11 cellular contexts compared by ENCODE assay signal in genomic region chr3:11434017-11434526, GRCh38.
DNase-seq lines count a peak whose midpoint lies in the region; ATAC-seq and TF ChIP-seq lines count a peak whose summit lies in the region.
"Had no signal": no experiment of that assay in that cellular context is flagged by ENCODE, and none has a peak within 500 bp of the region (broad histone marks: within the 10 kb centered on the region; RNA-seq: fewer than 3 reads in every experiment).

No MANE protein-coding gene starts in this region.

- no peaks in the 10 kb centered on the region for H3K9me3 Mint-ChIP-seq in MCF 10A (ENCODE audit: unreplicated experiment)

- DNase-seq in breast epithelium (ENCODE audit: low spot score in 2 of 2): peak in 1 of 2 donors; percentile 30
- no peak for DNase-seq in MCF 10A (ENCODE audit: unreplicated experiment)
- peak; percentile 28 to 78 for DNase-seq in fibroblast of lung (ENCODE audit: low read depth in 2 of 2)
- peak; percentile 62 for DNase-seq in myocyte (ENCODE audit: low read depth)
- peak; percentile 75 to 82 for DNase-seq in uterus
- DNase-seq in NCI-H2081 (lab: John Stamatoyannopoulos, UW): no peak
- no peak for DNase-seq in T-helper 17 cell
- DNase-seq: ACHN, cortex of kidney had no signal

- no peak overlapping the region for H3K4me3 Mint-ChIP-seq in MCF 10A (ENCODE audit: unreplicated experiment)
- no peak overlapping the region for H3K4me3 Mint-ChIP-seq in T-helper 17 cell

- H3K79me2 ChIP-seq in fibroblast of lung (ENCODE audit: control insufficient read depth, insufficient read depth, low read length): no peaks in the 10 kb centered on the region

- H3K36me3 ChIP-seq in breast epithelium: no peaks in the 10 kb centered on the region
- no peaks in the 10 kb centered on the region for H3K36me3 ChIP-seq in fibroblast of lung (ENCODE audit: control insufficient read depth, insufficient read depth, low read length)
- H3K36me3 ChIP-seq in uterus: no peaks in the 10 kb centered on the region
- H3K36me3 ChIP-seq: prostate gland had no signal

- no peaks in the 10 kb centered on the region for H4K20me1 ChIP-seq in fibroblast of lung (ENCODE audit: control insufficient read depth, extremely low read depth, insufficient read depth, low read length)

- peak overlapping the region; percentile 4 for H3K9ac ChIP-seq in fibroblast of lung (ENCODE audit: insufficient read depth, low read length)

- H3K9me3 ChIP-seq in breast epithelium (no peaks in the 10 kb centered on the region), fibroblast of lung (ENCODE audit: control insufficient read depth, insufficient read depth, low read depth, low read length) (no peaks in the 10 kb centered on the region), uterus (no peaks in the 10 kb centered on the region), T-helper 17 cell (ENCODE audit: control insufficient read depth, low read length, poor library complexity, severe bottlenecking) (no peaks in the 10 kb centered on the region)
- H3K9me3 ChIP-seq: prostate gland had no signal

- no TSS peak for BruUV-seq in MCF 10A (replicated peaks; lab: Mats Ljungman, UMichigan)

- POLR2A ChIA-PET in MCF 10A (lab: Yijun Ruan, JAX): interaction anchor here (0.6 to 1.4 kb wide), 3 partner anchors 8 to 285 kb away, joined by 3 read pairs; no protein-coding TSS in a partner anchor

- intact Hi-C loops in breast epithelium (cut with DNase I; ENCODE audit: low total_unique reads): no loop called here
- intact Hi-C loops in MCF 10A (cut with micrococcal nuclease): no loop called here
- intact Hi-C loops in uterus (cut with DNase I; ENCODE audit: low total_unique reads): no loop called here

- H3K27ac Mint-ChIP-seq in MCF 10A (ENCODE audit: low read depth, unreplicated experiment): no peak overlapping the region
- H3K27ac Mint-ChIP-seq in T-helper 17 cell: no peak overlapping the region

- no peaks in the 10 kb centered on the region for H3K27me3 ChIP-seq in breast epithelium
- H3K27me3 ChIP-seq in fibroblast of lung (ENCODE audit: control insufficient read depth, insufficient read depth, low read length): no peaks in the 10 kb centered on the region
- H3K27me3 ChIP-seq in uterus: no peaks in the 10 kb centered on the region

- TF ChIP-seq CTCF in breast epithelium (IDR thresholded peaks at IDR 0.05) (no peak), MCF 10A (IDR thresholded peaks at IDR 0.05; ENCODE audit: unreplicated experiment) (no peak), fibroblast of lung (conservative IDR thresholded peaks at IDR 0.05 in 1 of 2, IDR thresholded peaks at IDR 0.05 in 1 of 2; ENCODE audit: low read depth in 1 of 2, low read length in 2 of 2) (no peak), uterus (IDR thresholded peaks at IDR 0.05) (no peak)

- no peaks in the 10 kb centered on the region for H3K36me3 Mint-ChIP-seq in MCF 10A (ENCODE audit: insufficient read depth, unreplicated experiment)
- no peaks in the 10 kb centered on the region for H3K36me3 Mint-ChIP-seq in T-helper 17 cell (ENCODE audit: low read depth)

- CTCF ChIA-PET in MCF 10A (lab: Yijun Ruan, JAX): no interaction called here

- H3K4me1 ChIP-seq in breast epithelium (peaks cover 0 to 4% of the 10 kb centered on the region in 2 donors), fibroblast of lung (ENCODE audit: control insufficient read depth, extremely low read depth, insufficient read depth, low read length) (peaks cover 4% of the 10 kb centered on the region), uterus (peaks cover 0 to 13% of the 10 kb centered on the region in 2 donors)
- H3K4me1 ChIP-seq: prostate gland had no signal

- H3K4me3 ChIP-seq in breast epithelium (no peak overlapping the region), fibroblast of lung (replicated peaks in 1 of 4; ENCODE audit: control extremely low read depth in 1 of 4, insufficient read depth in 1 of 4, low read depth in 3 of 4, low read length in 4 of 4) (peak overlapping the region in 1 of 4 experiments; percentile 15), uterus (peak overlapping the region in 1 of 2 donors; percentile 4)
- H3K4me3 ChIP-seq: prostate gland had no signal

- H3K4me1 Mint-ChIP-seq in MCF 10A (ENCODE audit: insufficient read depth, unreplicated experiment) (peaks cover 12% of the 10 kb centered on the region), T-helper 17 cell (peaks cover 3% of the 10 kb centered on the region)

- H3K27me3 Mint-ChIP-seq in MCF 10A (ENCODE audit: insufficient read depth, unreplicated experiment) (no peaks in the 10 kb centered on the region), T-helper 17 cell (no peaks in the 10 kb centered on the region)

- H3K4me2 ChIP-seq in fibroblast of lung (ENCODE audit: extremely low read depth, insufficient read depth, low read length): peak overlapping the region; percentile 21

- ATAC-seq in T-helper 17 cell (no peak), HG03045 (IDR thresholded peaks at IDR 0.05; ENCODE audit: unreplicated experiment) (no peak)

- H3K27ac ChIP-seq in breast epithelium (peak overlapping the region; percentile 50 to 79), fibroblast of lung (ENCODE audit: insufficient read depth, low read length) (peak overlapping the region; percentile 55), uterus (peak overlapping the region; percentile 79 to 95)

- no peak overlapping the region for H2AFZ ChIP-seq in fibroblast of lung (ENCODE audit: low read length)

- TF ChIP-seq POLR2A in breast epithelium (IDR thresholded peaks at IDR 0.05) (no peak), uterus (IDR thresholded peaks at IDR 0.05) (no peak)

Comparison
In these comparisons a context has a peak if more than half of its experiments do, and no peak if none do; other contexts are left out.
1. DNase-seq: peak in fibroblast of lung (2 of 2), myocyte (single experiment) and uterus (2 of 2); none in MCF 10A (single experiment), NCI-H2081 (0 of 2) and T-helper 17 cell (0 of 3).
2. Peak in every context shown above with its lines, with median percentiles within 50 percentile points of each other: H3K27ac ChIP-seq.